22 cellular contexts compared by ENCODE assay signal in genomic region chr4:138327334-138327733, GRCh38.
"Had no signal": no experiment of that assay in that cellular context is flagged by ENCODE, and none has a peak within 500 bp of the region (broad histone marks: within the 10 kb centered on the region; RNA-seq: fewer than 3 reads in every experiment).

No MANE protein-coding gene starts in this region.

- H3K4me1 ChIP-seq: body of pancreas, lower lobe of right lung, spleen, testis, upper lobe of left lung had no signal

- H3K9me3 Mint-ChIP-seq: activated T-helper 1 cell treated with anti-CD3 and anti-CD28 coated beads, Interleukin-12 subunit alpha, Interleukin-12 subunit beta, Interleukin-2, Interleukin-4 antibody, amounts not matched to agents 30 ng/mL and 10 ng/mL and 1 ng/mL, durations not matched to agents 14 hours and 24 hours and 36 hours had no signal

- H3K36me3 Mint-ChIP-seq: activated naive CD4-positive, alpha-beta T cell treated with anti-CD3 and anti-CD28 coated beads, Interleukin-2, amount 50 U/mL, for 72 hours; natural killer cell; stimulated activated memory B cell treated with anti-CD40 and anti-IgM and Interleukin-4, amounts not matched to agents 10 μg/mL and 1 μg/mL and 100 μg/mL, for 72 hours had no signal

- H3K4me3 Mint-ChIP-seq: activated T-helper 1 cell treated with anti-CD3 and anti-CD28 coated beads, Interleukin-12 subunit alpha, Interleukin-12 subunit beta, Interleukin-2, Interleukin-4 antibody, amounts not matched to agents 30 ng/mL and 10 ng/mL and 1 ng/mL, durations not matched to agents 14 hours and 24 hours and 36 hours; natural killer cell; stimulated activated memory B cell treated with anti-CD40 and anti-IgM and Interleukin-4, amounts not matched to agents 10 μg/mL and 1 μg/mL and 100 μg/mL, for 72 hours had no signal

- DNase-seq: activated CD4-positive, alpha-beta T cell treated with anti-CD3 and anti-CD28 coated beads, Interleukin-2, amount 50 U/mL, for 48 hours; activated gamma-delta T cell treated with Interleukin-2 at 50 U/mL for 16 hours; amygdala; body of pancreas; dermis blood vessel endothelial cell; effector memory CD4-positive, alpha-beta T cell; foreskin fibroblast; left cardiac atrium; lower lobe of right lung; natural killer cell; occipital lobe; posterior cingulate gyrus; retina; spleen; stimulated activated CD4-positive, alpha-beta T cell treated with anti-CD3 and anti-CD28 coated beads, Interleukin-4, amount 100 ng/mL, for 4 hours; T-helper 2 cell; testis; upper lobe of left lung had no signal

- H3K36me3 ChIP-seq: lower lobe of right lung, spleen, upper lobe of left lung had no signal

- ATAC-seq: activated naive CD4-positive, alpha-beta T cell treated with anti-CD3 and anti-CD28 coated beads, Interleukin-2, amount 50 U/mL, for 72 hours; body of pancreas; left cardiac atrium; lower lobe of right lung; natural killer cell; stimulated activated memory B cell treated with anti-CD40 and anti-IgM and Interleukin-4, amounts not matched to agents 10 μg/mL and 1 μg/mL and 100 μg/mL, for 72 hours had no signal

- H3K27ac ChIP-seq: body of pancreas, lower lobe of right lung, spleen, testis, upper lobe of left lung, VCaP had no signal

- H3K4me1 Mint-ChIP-seq: natural killer cell had no signal

- H3K27me3 ChIP-seq: body of pancreas, spleen, testis, upper lobe of left lung had no signal

- H3K9me3 ChIP-seq: body of pancreas, lower lobe of right lung, testis, upper lobe of left lung had no signal

- H3K4me3 ChIP-seq: body of pancreas, lower lobe of right lung, spleen, testis, upper lobe of left lung had no signal

- H3K27ac Mint-ChIP-seq: activated naive CD4-positive, alpha-beta T cell treated with anti-CD3 and anti-CD28 coated beads, Interleukin-2, amount 50 U/mL, for 72 hours; activated T-helper 1 cell treated with anti-CD3 and anti-CD28 coated beads, Interleukin-12 subunit alpha, Interleukin-12 subunit beta, Interleukin-2, Interleukin-4 antibody, amounts not matched to agents 30 ng/mL and 10 ng/mL and 1 ng/mL, durations not matched to agents 14 hours and 24 hours and 36 hours; natural killer cell; stimulated activated memory B cell treated with anti-CD40 and anti-IgM and Interleukin-4, amounts not matched to agents 10 μg/mL and 1 μg/mL and 100 μg/mL, for 72 hours had no signal
